ENCODE assay signal across 1 cellular context in the genomic region with DNA sequence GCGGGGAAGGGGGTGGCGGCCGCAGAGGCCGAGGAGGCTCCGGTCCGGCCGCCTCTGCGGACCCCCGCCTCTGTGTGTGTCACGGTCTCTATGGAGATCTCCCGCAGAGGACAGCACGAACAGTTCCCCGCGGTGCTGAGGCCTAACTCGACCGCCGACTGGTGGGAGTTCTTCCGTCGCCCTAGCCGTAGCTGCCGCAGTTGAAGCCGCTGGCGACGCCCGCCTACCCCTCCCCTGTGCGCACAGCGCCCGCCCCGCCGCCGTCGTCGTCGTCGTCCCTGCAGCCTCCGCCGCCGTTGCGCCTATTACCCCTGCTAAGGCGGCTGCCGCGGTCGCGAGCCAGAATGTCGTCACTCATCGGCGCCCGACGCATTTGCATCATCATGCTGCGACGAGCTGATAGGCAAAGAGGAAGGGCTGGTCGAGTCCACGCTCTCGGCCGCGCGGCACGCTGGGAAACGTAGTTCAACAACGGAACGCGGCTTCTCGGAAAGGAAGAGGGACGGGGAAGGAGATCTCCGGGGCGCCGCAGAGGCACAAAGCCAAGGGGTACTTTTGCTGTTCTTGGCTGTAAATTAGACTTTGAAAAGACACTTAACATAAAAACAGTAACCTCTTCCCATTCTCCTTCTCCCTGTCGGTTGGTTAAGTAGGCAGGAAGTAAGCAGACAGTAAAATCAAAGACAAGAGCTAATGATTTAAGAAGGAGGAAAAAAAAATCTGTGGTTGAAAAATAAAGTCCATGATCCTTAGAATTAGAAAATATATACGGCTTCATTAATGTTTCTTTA.
TF ChIP-seq lines count a peak whose summit lies in the region.

A gene (minus strand): TSS at position 346 of the 791 bp plus-strand sequence. CDS start 538 bp downstream, outside the sequence.

TF ChIP-seq in HCT116, 20 proteins besides CTCF, POLR2A, EP300 and RAD21 (continued from another document):
- TF ChIP-seq, protein P1, sequence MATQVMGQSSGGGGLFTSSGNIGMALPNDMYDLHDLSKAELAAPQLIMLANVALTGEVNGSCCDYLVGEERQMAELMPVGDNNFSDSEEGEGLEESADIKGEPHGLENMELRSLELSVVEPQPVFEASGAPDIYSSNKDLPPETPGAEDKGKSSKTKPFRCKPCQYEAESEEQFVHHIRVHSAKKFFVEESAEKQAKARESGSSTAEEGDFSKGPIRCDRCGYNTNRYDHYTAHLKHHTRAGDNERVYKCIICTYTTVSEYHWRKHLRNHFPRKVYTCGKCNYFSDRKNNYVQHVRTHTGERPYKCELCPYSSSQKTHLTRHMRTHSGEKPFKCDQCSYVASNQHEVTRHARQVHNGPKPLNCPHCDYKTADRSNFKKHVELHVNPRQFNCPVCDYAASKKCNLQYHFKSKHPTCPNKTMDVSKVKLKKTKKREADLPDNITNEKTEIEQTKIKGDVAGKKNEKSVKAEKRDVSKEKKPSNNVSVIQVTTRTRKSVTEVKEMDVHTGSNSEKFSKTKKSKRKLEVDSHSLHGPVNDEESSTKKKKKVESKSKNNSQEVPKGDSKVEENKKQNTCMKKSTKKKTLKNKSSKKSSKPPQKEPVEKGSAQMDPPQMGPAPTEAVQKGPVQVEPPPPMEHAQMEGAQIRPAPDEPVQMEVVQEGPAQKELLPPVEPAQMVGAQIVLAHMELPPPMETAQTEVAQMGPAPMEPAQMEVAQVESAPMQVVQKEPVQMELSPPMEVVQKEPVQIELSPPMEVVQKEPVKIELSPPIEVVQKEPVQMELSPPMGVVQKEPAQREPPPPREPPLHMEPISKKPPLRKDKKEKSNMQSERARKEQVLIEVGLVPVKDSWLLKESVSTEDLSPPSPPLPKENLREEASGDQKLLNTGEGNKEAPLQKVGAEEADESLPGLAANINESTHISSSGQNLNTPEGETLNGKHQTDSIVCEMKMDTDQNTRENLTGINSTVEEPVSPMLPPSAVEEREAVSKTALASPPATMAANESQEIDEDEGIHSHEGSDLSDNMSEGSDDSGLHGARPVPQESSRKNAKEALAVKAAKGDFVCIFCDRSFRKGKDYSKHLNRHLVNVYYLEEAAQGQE (IDR thresholded peaks at IDR 0.05; ENCODE audit: low read depth), result no peak
- peak; percentile 83 for TF ChIP-seq POLR2AphosphoS5 (IDR thresholded peaks at IDR 0.05; ENCODE audit: low read depth, low read length)
- no peak for TF ChIP-seq JUND (IDR thresholded peaks at IDR 0.05)
- no peak for TF ChIP-seq CEBPB (IDR thresholded peaks at IDR 0.05; ENCODE audit: low read depth)
- peak; percentile 99 for TF ChIP-seq SRF (IDR thresholded peaks at IDR 0.05; ENCODE audit: low read depth)
- no peak for TF ChIP-seq ZNF274 (IDR thresholded peaks at IDR 0.05; ENCODE audit: low read depth, low read length)
- peak; percentile 74 for TF ChIP-seq YY1 (IDR thresholded peaks at IDR 0.05; ENCODE audit: extremely low read depth, insufficient replicate concordance, low read depth, low read length)
- TF ChIP-seq, protein P2, sequence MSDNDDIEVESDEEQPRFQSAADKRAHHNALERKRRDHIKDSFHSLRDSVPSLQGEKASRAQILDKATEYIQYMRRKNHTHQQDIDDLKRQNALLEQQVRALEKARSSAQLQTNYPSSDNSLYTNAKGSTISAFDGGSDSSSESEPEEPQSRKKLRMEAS (IDR thresholded peaks at IDR 0.05), result peak; percentile 91
- no peak for TF ChIP-seq FOSL1 (IDR thresholded peaks at IDR 0.05; ENCODE audit: low read depth)
TF ChIP-seq in HCT116: peak in this region for 10.
